Comparison of ENCODE assay signal across 14 cellular contexts in genomic region chr16:57152096-57153093, GRCh38. TPM values are rescaled to one million over a fixed set of nuclear protein-coding genes. Genes with fewer than 3 reads are reported as not detected.
DNase-seq lines count a peak whose midpoint lies in the region; ATAC-seq lines count a peak whose summit lies in the region.
"Had no signal": no experiment of that assay in that cellular context is flagged by ENCODE, and none has a peak within 500 bp of the region (broad histone marks: within the 10 kb centered on the region; RNA-seq: fewer than 3 reads in every experiment).

No MANE protein-coding gene starts in this region.

- peaks cover 0 to 4% (median 0%) of the 10 kb centered on the region in 11 experiments; a peak in 1 of 22 replicates for H4K20me1 ChIP-seq in BLaER1 treated with 17β-estradiol and CSF1 and Interleukin-3, amounts not matched to agents 10 nM and 100 nM

- H3K27me3 ChIP-seq in BLaER1 treated with 17β-estradiol and CSF1 and Interleukin-3, amounts not matched to agents 10 nM and 100 nM = no peaks in the 10 kb centered on the region

- peaks cover 26% of the 10 kb centered on the region for H3K4me1 Mint-ChIP-seq in T-helper 17 cell

- no peaks in the 10 kb centered on the region for H3K9me3 ChIP-seq in BLaER1 treated with 17β-estradiol and CSF1 and Interleukin-3, amounts not matched to agents 10 nM and 100 nM (replicated peaks in 1 of 11)
- H3K9me3 ChIP-seq in T-helper 17 cell (ENCODE audit: control insufficient read depth, low read length, poor library complexity, severe bottlenecking) = no peaks in the 10 kb centered on the region

- no peak for ATAC-seq in T-helper 17 cell
- ATAC-seq in HG02938 (IDR thresholded peaks at IDR 0.05; ENCODE audit: unreplicated experiment) = no peak
- ATAC-seq: PC-3 had no signal

- peaks cover 43 to 78% (median 66%) of the 10 kb centered on the region in 10 experiments for H3K4me1 ChIP-seq in BLaER1 treated with 17β-estradiol and CSF1 and Interleukin-3, amounts not matched to agents 10 nM and 100 nM

- H3K9ac ChIP-seq in BLaER1 treated with 17β-estradiol and CSF1 and Interleukin-3, amounts not matched to agents 10 nM and 100 nM = peak overlapping the region in 8 of 11 experiments; percentile 11 to 70 (median 52); a peak in 16 of 22 replicates

- peak overlapping the region; percentile 54 for H3K27ac Mint-ChIP-seq in T-helper 17 cell

- no peak overlapping the region for H3K4me3 Mint-ChIP-seq in T-helper 17 cell
- H3K4me3 Mint-ChIP-seq: CD8-positive, alpha-beta memory T cell had no signal

- peaks cover 49 to 80% (median 71%) of the 10 kb centered on the region in 11 experiments for H3K36me3 ChIP-seq in BLaER1 treated with 17β-estradiol and CSF1 and Interleukin-3, amounts not matched to agents 10 nM and 100 nM

- H3K36me3 Mint-ChIP-seq in T-helper 17 cell (ENCODE audit: low read depth) = peaks cover 17% of the 10 kb centered on the region

- no peak overlapping the region for H3K4me3 ChIP-seq in BLaER1 treated with 17β-estradiol and CSF1 and Interleukin-3, amounts not matched to agents 10 nM and 100 nM

- H3K27ac ChIP-seq in BLaER1 treated with 17β-estradiol and CSF1 and Interleukin-3, amounts not matched to agents 10 nM and 100 nM = peak overlapping the region; percentile 8 to 86 (median 67); a peak in 21 of 22 replicates

- H3K27me3 Mint-ChIP-seq in T-helper 17 cell = no peaks in the 10 kb centered on the region
- H3K27me3 Mint-ChIP-seq: CD8-positive, alpha-beta memory T cell had no signal

- DNase-seq in DMS79 treated with DMSO at 0.1 percent for 48 hours (lab: John Stamatoyannopoulos, UW) (peak; percentile 82), T-helper 17 cell (no peak), medulla oblongata (ENCODE audit: extremely low spot score) (peak; percentile 72), hippocampal formation (lab: John Stamatoyannopoulos, UW) (no peak), CD1c-positive myeloid dendritic cell (ENCODE audit: extremely low spot score) (no peak)
- DNase-seq in stimulated activated CD4-positive, alpha-beta T cell treated with anti-CD3 and anti-CD28 coated beads, Interleukin-4, amount 100 ng/mL, for 1 hour = no peak
- DNase-seq: activated CD4-positive, alpha-beta T cell treated with anti-CD3 and anti-CD28 coated beads, Interleukin-2, amount 50 U/mL, for 48 hours; CD8-positive, alpha-beta memory T cell; NCI-H2081; PC-3; stimulated activated CD4-positive, alpha-beta T cell treated with anti-CD3 and anti-CD28 coated beads, Interleukin-2, amount 100 ng/mL, for 48 hours; T-helper 1 cell had no signal

- peak overlapping the region; percentile 76 to 97 (median 89) for H3K4me2 ChIP-seq in BLaER1 treated with 17β-estradiol and CSF1 and Interleukin-3, amounts not matched to agents 10 nM and 100 nM

RNA-seq across cellular contexts. Expression of gene PSME3IP1, which starts 33.4 kb away (rescaled TPM):
- total RNA-seq in T-helper 17 cell = 100 to 1,000 TPM; 109 to 118 TPM

RNA-seq across cellular contexts. Expression of gene RSPRY1, which starts 33.7 kb away (rescaled TPM):
- 10 to 100 TPM; 19.1 to 23.8 TPM for total RNA-seq in T-helper 17 cell

Comparison
In these comparisons a context has a peak if more than half of its experiments do, and no peak if none do; other contexts are left out.
1. DNase-seq: peak in DMS79 treated with DMSO at 0.1 percent for 48 hours (single experiment) and medulla oblongata (single experiment); none in T-helper 17 cell (0 of 3), stimulated activated CD4-positive, alpha-beta T cell treated with anti-CD3 and anti-CD28 coated beads, Interleukin-4, amount 100 ng/mL, for 1 hour (single experiment), hippocampal formation (0 of 2) and CD1c-positive myeloid dendritic cell (single experiment).